ENCODE assay signal across 1 cellular context in the genomic region with DNA sequence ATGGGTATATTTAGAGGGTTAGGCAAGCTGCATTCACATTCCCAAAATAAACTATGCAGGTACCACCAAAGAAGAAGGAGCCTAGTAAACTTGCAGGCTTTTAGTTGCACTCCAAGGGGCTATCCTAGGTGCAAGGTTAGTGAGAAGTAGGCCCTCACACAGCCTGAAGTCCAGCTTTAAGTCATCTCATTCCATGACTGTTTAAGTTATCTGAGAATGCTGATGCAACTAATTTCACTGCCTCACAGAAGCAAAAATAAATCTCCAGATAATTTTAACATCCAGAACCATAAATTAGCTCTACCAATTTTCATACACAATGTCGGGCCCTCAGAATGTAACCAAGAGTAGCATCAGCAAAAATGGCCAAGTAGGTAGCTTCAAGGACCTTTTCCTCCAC.
A peak's percentile ranks its signal among the peaks of the same experiment; 100 is the strongest.
TF ChIP-seq lines count a peak whose summit lies in the region.

No MANE protein-coding gene starts in this region.

TF ChIP-seq in IMR-90, 13 proteins besides CTCF, POLR2A, EP300 and RAD21:
- TF ChIP-seq MAFK (IDR thresholded peaks at IDR 0.05; ENCODE audit: low read depth, low read length) (peak; percentile 54), SMC3 (IDR thresholded peaks at IDR 0.05; ENCODE audit: low read depth, low read length) (no peak)
